In the genomic region with DNA sequence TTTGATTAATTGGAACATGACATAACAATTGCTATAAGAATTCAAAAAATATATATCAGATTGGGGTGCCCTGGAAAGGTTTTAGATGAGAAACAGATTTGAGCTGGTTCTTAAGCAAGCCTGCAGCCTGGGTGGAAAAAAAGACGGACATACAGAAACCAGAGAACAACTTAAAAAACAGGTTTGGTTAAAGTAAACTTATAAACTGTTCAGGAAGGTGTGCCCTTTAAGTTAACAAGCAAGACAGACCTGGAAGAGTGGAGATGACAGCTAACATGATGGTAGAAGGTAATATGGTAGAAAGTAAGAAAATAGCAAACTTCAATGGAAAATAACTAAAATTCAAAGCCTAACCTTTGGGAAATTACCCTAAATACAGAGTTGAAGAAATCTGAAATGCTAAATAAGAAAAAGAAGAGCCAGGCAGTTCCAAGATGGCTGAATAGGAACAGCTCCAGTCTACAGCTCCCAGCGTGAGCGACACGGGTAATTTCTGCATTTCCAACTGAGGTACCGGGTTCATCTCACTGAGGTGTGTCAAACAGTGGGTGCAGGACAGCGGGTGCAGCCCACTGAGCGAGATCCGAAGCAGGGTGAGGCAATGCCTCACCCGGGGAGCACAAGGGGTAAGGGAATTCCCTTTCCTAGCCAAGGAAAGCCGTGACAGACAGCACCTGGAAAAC, we compare ENCODE assay signal across 1 cellular context.
TF ChIP-seq lines count a peak whose summit lies in the region.

No MANE protein-coding gene starts in this region.

TF ChIP-seq in GM23338, 12 proteins besides CTCF, POLR2A, EP300 and RAD21:
- TF ChIP-seq EZH2 (IDR thresholded peaks at IDR 0.05; ENCODE audit: low read depth, unreplicated experiment) (no peak), NANOG (IDR thresholded peaks at IDR 0.05; ENCODE audit: borderline replicate concordance) (no peak), JUNB (IDR thresholded peaks at IDR 0.05; ENCODE audit: unreplicated experiment) (no peak), ZNF114 (CRISPR knock-in tag; IDR thresholded peaks at IDR 0.05) (no peak), REST (IDR thresholded peaks at IDR 0.05; ENCODE audit: unreplicated experiment) (no peak), STAT1 (IDR thresholded peaks at IDR 0.05; ENCODE audit: unreplicated experiment) (no peak), CREB1 (CRISPR knock-in tag; IDR thresholded peaks at IDR 0.05; ENCODE audit: low read depth) (no peak), ETS1 (IDR thresholded peaks at IDR 0.05) (no peak)
- TF ChIP-seq, protein P1, sequence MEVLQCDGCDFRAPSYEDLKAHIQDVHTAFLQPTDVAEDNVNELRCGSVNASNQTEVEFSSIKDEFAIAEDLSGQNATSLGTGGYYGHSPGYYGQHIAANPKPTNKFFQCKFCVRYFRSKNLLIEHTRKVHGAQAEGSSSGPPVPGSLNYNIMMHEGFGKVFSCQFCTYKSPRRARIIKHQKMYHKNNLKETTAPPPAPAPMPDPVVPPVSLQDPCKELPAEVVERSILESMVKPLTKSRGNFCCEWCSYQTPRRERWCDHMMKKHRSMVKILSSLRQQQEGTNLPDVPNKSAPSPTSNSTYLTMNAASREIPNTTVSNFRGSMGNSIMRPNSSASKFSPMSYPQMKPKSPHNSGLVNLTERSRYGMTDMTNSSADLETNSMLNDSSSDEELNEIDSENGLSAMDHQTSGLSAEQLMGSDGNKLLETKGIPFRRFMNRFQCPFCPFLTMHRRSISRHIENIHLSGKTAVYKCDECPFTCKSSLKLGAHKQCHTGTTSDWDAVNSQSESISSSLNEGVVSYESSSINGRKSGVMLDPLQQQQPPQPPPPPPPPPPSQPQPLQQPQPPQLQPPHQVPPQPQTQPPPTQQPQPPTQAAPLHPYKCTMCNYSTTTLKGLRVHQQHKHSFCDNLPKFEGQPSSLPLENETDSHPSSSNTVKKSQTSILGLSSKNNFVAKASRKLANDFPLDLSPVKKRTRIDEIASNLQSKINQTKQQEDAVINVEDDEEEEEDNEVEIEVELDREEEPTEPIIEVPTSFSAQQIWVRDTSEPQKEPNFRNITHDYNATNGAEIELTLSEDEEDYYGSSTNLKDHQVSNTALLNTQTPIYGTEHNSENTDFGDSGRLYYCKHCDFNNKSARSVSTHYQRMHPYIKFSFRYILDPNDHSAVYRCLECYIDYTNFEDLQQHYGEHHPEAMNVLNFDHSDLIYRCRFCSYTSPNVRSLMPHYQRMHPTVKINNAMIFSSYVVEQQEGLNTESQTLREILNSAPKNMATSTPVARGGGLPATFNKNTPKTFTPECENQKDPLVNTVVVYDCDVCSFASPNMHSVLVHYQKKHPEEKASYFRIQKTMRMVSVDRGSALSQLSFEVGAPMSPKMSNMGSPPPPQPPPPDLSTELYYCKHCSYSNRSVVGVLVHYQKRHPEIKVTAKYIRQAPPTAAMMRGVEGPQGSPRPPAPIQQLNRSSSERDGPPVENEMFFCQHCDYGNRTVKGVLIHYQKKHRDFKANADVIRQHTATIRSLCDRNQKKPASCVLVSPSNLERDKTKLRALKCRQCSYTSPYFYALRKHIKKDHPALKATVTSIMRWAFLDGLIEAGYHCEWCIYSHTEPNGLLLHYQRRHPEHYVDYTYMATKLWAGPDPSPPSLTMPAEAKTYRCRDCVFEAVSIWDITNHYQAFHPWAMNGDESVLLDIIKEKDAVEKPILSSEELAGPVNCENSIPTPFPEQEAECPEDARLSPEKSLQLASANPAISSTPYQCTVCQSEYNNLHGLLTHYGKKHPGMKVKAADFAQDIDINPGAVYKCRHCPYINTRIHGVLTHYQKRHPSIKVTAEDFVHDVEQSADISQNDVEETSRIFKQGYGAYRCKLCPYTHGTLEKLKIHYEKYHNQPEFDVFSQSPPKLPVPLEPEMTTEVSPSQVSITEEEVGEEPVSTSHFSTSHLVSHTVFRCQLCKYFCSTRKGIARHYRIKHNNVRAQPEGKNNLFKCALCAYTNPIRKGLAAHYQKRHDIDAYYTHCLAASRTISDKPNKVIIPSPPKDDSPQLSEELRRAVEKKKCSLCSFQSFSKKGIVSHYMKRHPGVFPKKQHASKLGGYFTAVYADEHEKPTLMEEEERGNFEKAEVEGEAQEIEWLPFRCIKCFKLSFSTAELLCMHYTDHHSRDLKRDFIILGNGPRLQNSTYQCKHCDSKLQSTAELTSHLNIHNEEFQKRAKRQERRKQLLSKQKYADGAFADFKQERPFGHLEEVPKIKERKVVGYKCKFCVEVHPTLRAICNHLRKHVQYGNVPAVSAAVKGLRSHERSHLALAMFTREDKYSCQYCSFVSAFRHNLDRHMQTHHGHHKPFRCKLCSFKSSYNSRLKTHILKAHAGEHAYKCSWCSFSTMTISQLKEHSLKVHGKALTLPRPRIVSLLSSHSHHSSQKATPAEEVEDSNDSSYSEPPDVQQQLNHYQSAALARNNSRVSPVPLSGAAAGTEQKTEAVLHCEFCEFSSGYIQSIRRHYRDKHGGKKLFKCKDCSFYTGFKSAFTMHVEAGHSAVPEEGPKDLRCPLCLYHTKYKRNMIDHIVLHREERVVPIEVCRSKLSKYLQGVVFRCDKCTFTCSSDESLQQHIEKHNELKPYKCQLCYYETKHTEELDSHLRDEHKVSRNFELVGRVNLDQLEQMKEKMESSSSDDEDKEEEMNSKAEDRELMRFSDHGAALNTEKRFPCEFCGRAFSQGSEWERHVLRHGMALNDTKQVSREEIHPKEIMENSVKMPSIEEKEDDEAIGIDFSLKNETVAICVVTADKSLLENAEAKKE (CRISPR knock-in tag; IDR thresholded peaks at IDR 0.05): no peak
TF ChIP-seq in GM23338: peak in this region for 0.
